8 cellular contexts compared by ENCODE assay signal in genomic region chr10:110212119-110213006, GRCh38. TPM values are rescaled to one million over a fixed set of nuclear protein-coding genes. Genes with fewer than 3 reads are reported as not detected.
DNase-seq lines count a peak whose midpoint lies in the region; ATAC-seq and TF ChIP-seq lines count a peak whose summit lies in the region.

No MANE protein-coding gene starts in this region.

- peaks cover 3% of the 10 kb centered on the region for H3K27me3 Mint-ChIP-seq in activated CD8-positive, alpha-beta T cell treated with anti-CD3 and anti-CD28 coated beads, Interleukin-2, amount 10 ng/mL, durations not matched to agents 7 days and 5 days (ENCODE audit: low read depth)

- peak overlapping the region in 1 of 2 donors; percentile 78 for H3K4me3 ChIP-seq in tibial artery

- no peaks in the 10 kb centered on the region for H3K9me3 Mint-ChIP-seq in activated CD8-positive, alpha-beta T cell treated with anti-CD3 and anti-CD28 coated beads, Interleukin-2, amount 10 ng/mL, durations not matched to agents 7 days and 5 days (ENCODE audit: insufficient read depth)

- no peak for TF ChIP-seq CTCF in tibial artery (IDR thresholded peaks at IDR 0.05)

- H3K4me1 Mint-ChIP-seq in activated CD8-positive, alpha-beta T cell treated with anti-CD3 and anti-CD28 coated beads, Interleukin-2, amount 10 ng/mL, durations not matched to agents 7 days and 5 days (ENCODE audit: low read depth) = peaks cover 48% of the 10 kb centered on the region

- H3K27ac Mint-ChIP-seq in activated CD8-positive, alpha-beta T cell treated with anti-CD3 and anti-CD28 coated beads, Interleukin-2, amount 10 ng/mL, durations not matched to agents 7 days and 5 days = peak overlapping the region; percentile 84

- intact Hi-C loops in left cardiac atrium (cut with DNase I) = no loop called here
- intact Hi-C loops in tibial artery (cut with DNase I; ENCODE audit: low total_unique reads) = loop anchor here (5.0 kb wide), 1 partner anchor 315 kb away; no protein-coding TSS in a partner anchor

- H3K27ac ChIP-seq in tibial artery = peak overlapping the region; percentile 96 to 99

- CTCF ChIA-PET in activated CD8-positive, alpha-beta T cell treated with anti-CD3 and anti-CD28 coated beads, Interleukin-2, amount 10 ng/mL, durations not matched to agents 7 days and 5 days (lab: Charles Lee) = interaction anchor here (0.6 to 11.5 kb wide), 8 partner anchors 8 to 236 kb away, joined by 3 to 89 read pairs (median 24); no protein-coding TSS in a partner anchor

- no peaks in the 10 kb centered on the region for H3K36me3 ChIP-seq in tibial artery

- H3K27me3 ChIP-seq in tibial artery = no peaks in the 10 kb centered on the region

- H3K4me3 Mint-ChIP-seq in activated CD8-positive, alpha-beta T cell treated with anti-CD3 and anti-CD28 coated beads, Interleukin-2, amount 10 ng/mL, durations not matched to agents 7 days and 5 days = peak overlapping the region; percentile 90

- H3K9me3 ChIP-seq in tibial artery = no peaks in the 10 kb centered on the region

- H3K4me1 ChIP-seq in tibial artery = peaks cover 0 to 60% (median 51%) of the 10 kb centered on the region in 4 donors

- peaks cover 2% of the 10 kb centered on the region for H3K36me3 Mint-ChIP-seq in activated CD8-positive, alpha-beta T cell treated with anti-CD3 and anti-CD28 coated beads, Interleukin-2, amount 10 ng/mL, durations not matched to agents 7 days and 5 days (ENCODE audit: low read depth)

- POLR2A ChIA-PET in activated CD8-positive, alpha-beta T cell treated with anti-CD3 and anti-CD28 coated beads, Interleukin-2, amount 10 ng/mL, durations not matched to agents 7 days and 5 days (lab: Charles Lee) = interaction anchor here (0.8 to 5.2 kb wide), 4 partner anchors 8 to 205 kb away, joined by 3 to 29 read pairs (median 4); partner anchors contain the start of genes ADD3 and SMNDC1

- peak; percentile 31 for ATAC-seq in activated CD8-positive, alpha-beta T cell treated with anti-CD3 and anti-CD28 coated beads, Interleukin-2, amount 10 ng/mL, durations not matched to agents 7 days and 5 days
- no peak for ATAC-seq in left cardiac atrium
- ATAC-seq in HG03095 (IDR thresholded peaks at IDR 0.05; ENCODE audit: unreplicated experiment) = no peak

- peak; percentile 11 for DNase-seq in activated gamma-delta T cell treated with Interleukin-2 at 50 U/mL for 16 hours
- DNase-seq in activated gamma-delta T cell (lab: John Stamatoyannopoulos, UW) = no peak
- DNase-seq in activated CD8-positive, alpha-beta T cell treated with anti-CD3 and anti-CD28 coated beads, Interleukin-2, amount 10 ng/mL, durations not matched to agents 7 days and 5 days = peak; percentile 73
- peak; percentile 39 for DNase-seq in left cardiac atrium
- DNase-seq in tibial artery = peak in 1 of 2 donors; percentile 42
- no peak for DNase-seq in mesenteric fat pad (ENCODE audit: low spot score)
- DNase-seq in HK-2 (ENCODE audit: unreplicated experiment) = no peak

RNA-seq across cellular contexts. Expression of gene MXI1, which starts 5.0 kb away (rescaled TPM):
- total RNA-seq in activated CD8-positive, alpha-beta T cell treated with anti-CD3 and anti-CD28 coated beads, Interleukin-2, amount 10 ng/mL, durations not matched to agents 7 days and 5 days = 10 to 100 TPM; 11.3 to 12.3 TPM
- 10 to 100 TPM; 38.7 to 43.0 TPM for total RNA-seq in left cardiac atrium
- total RNA-seq in mesenteric fat pad = 23.7 TPM

Comparison
In these comparisons a context has a peak if more than half of its experiments do, and no peak if none do; other contexts are left out.
1. DNase-seq: peak in activated gamma-delta T cell treated with Interleukin-2 at 50 U/mL for 16 hours (single experiment), activated CD8-positive, alpha-beta T cell treated with anti-CD3 and anti-CD28 coated beads, Interleukin-2, amount 10 ng/mL, durations not matched to agents 7 days and 5 days (single experiment) and left cardiac atrium (single experiment); none in activated gamma-delta T cell (single experiment), mesenteric fat pad (single experiment) and HK-2 (single experiment).